Comparison of ENCODE assay signal across 8 cellular contexts in the genomic region with DNA sequence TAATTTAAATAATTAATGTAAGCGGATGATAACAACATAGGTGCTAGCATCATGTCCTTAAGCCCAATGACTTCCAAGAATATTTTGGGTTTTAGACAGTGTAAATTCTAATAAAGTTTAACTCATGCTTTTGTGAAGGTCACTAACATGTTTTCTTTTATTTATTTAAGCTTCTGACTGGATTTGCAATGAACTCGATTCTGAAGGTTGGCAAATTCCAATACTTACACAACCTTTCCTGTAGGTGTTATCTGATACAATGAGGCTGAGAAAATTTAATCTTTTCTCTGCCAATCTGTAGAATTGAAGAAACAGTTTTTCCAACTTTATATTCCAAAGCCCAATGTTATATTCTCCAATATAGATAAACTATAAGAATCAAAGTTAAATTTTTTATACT.
"Had no signal": no experiment of that assay in that cellular context is flagged by ENCODE, and none has a peak within 500 bp of the region (broad histone marks: within the 10 kb centered on the region; RNA-seq: fewer than 3 reads in every experiment).

No MANE protein-coding gene starts in this region.

- ATAC-seq: GM12878 had no signal

- H3K4me3 ChIP-seq: GM12878 had no signal

- FAIRE-seq: G401.6, GM12878, GM12891, GM12892, GM18507, GM19239 had no signal

- DNase-seq: GDM1, GF-D8 had no signal
